In genomic region chr10:43294241-43294658, GRCh38 we compare ENCODE assay signal across 15 cellular contexts. TPM values are rescaled to one million over a fixed set of nuclear protein-coding genes. Genes with fewer than 3 reads are reported as not detected.
DNase-seq lines count a peak whose midpoint lies in the region; ATAC-seq lines count a peak whose summit lies in the region.
"Had no signal": no experiment of that assay in that cellular context is flagged by ENCODE, and none has a peak within 500 bp of the region (broad histone marks: within the 10 kb centered on the region; RNA-seq: fewer than 3 reads in every experiment).

No MANE protein-coding gene starts in this region.

- WGBS in right cardiac atrium, result 62% methylated on average over 7 of the region's 7 CpGs

- H3K27me3 Mint-ChIP-seq in activated CD4-positive, alpha-beta memory T cell treated with anti-CD3 and anti-CD28 coated beads for 36 hours, result no peaks in the 10 kb centered on the region
- peaks cover 16% of the 10 kb centered on the region for H3K27me3 Mint-ChIP-seq in stimulated activated naive CD8-positive, alpha-beta T cell treated with anti-CD3 and anti-CD28 coated beads, Interleukin-15, amount 100 ng/mL, for 72 hours

- H3K4me3 Mint-ChIP-seq in activated CD4-positive, alpha-beta memory T cell treated with anti-CD3 and anti-CD28 coated beads for 36 hours, result no peak overlapping the region
- H3K4me3 Mint-ChIP-seq in stimulated activated naive CD8-positive, alpha-beta T cell treated with anti-CD3 and anti-CD28 coated beads, Interleukin-15, amount 100 ng/mL, for 72 hours, result peak overlapping the region in 1 of 2 donors; percentile 69
- H3K4me3 Mint-ChIP-seq: brain had no signal

- peak; percentile 85 for ATAC-seq in stimulated activated naive CD8-positive, alpha-beta T cell treated with anti-CD3 and anti-CD28 coated beads, Interleukin-15, amount 100 ng/mL, for 72 hours
- ATAC-seq in HG03460 (IDR thresholded peaks at IDR 0.05; ENCODE audit: unreplicated experiment) (no peak), right cardiac atrium (no peak)

- no peak overlapping the region for H3K4me3 ChIP-seq in right cardiac atrium (ENCODE audit: low read length)
- H3K4me3 ChIP-seq: dorsolateral prefrontal cortex, thoracic aorta had no signal

- H3K27ac Mint-ChIP-seq in activated CD4-positive, alpha-beta memory T cell treated with anti-CD3 and anti-CD28 coated beads for 36 hours, result no peak overlapping the region
- no peak overlapping the region for H3K27ac Mint-ChIP-seq in stimulated activated naive CD8-positive, alpha-beta T cell treated with anti-CD3 and anti-CD28 coated beads, Interleukin-15, amount 100 ng/mL, for 72 hours
- H3K27ac Mint-ChIP-seq: brain had no signal

- no peaks in the 10 kb centered on the region for H3K9me3 ChIP-seq in right cardiac atrium (ENCODE audit: control insufficient read depth, low read length)
- H3K9me3 ChIP-seq: thoracic aorta had no signal

- no peak overlapping the region for H3K27ac ChIP-seq in right cardiac atrium (ENCODE audit: low read length)
- H3K27ac ChIP-seq: dorsolateral prefrontal cortex, thoracic aorta had no signal

- H3K27me3 ChIP-seq in right cardiac atrium (ENCODE audit: control insufficient read depth, insufficient read depth), result no peaks in the 10 kb centered on the region
- H3K27me3 ChIP-seq: dorsolateral prefrontal cortex had no signal

- CTCF ChIA-PET in activated CD4-positive, alpha-beta memory T cell treated with anti-CD3 and anti-CD28 coated beads for 36 hours (lab: Charles Lee), result interaction anchor here (1.2 to 5.0 kb wide), 5 partner anchors 11 to 140 kb away, joined by 3 to 130 read pairs (median 6); no protein-coding TSS in a partner anchor

- intact Hi-C loops in activated CD4-positive, alpha-beta memory T cell treated with anti-CD3 and anti-CD28 coated beads for 36 hours (cut with micrococcal nuclease), result no loop called here
- intact Hi-C loops in right cardiac atrium (cut with DNase I), result loop anchor here (5.0 to 10.0 kb wide), 3 partner anchors 51 to 171 kb away; no protein-coding TSS in a partner anchor

- peaks cover 3% of the 10 kb centered on the region for H3K9me3 Mint-ChIP-seq in activated CD4-positive, alpha-beta memory T cell treated with anti-CD3 and anti-CD28 coated beads for 36 hours
- H3K9me3 Mint-ChIP-seq in stimulated activated naive CD8-positive, alpha-beta T cell treated with anti-CD3 and anti-CD28 coated beads, Interleukin-15, amount 100 ng/mL, for 72 hours, result no peaks in the 10 kb centered on the region

- H3K4me1 Mint-ChIP-seq in activated CD4-positive, alpha-beta memory T cell treated with anti-CD3 and anti-CD28 coated beads for 36 hours (ENCODE audit: low read depth), result peaks cover 50% of the 10 kb centered on the region
- peaks cover 51% of the 10 kb centered on the region for H3K4me1 Mint-ChIP-seq in stimulated activated naive CD8-positive, alpha-beta T cell treated with anti-CD3 and anti-CD28 coated beads, Interleukin-15, amount 100 ng/mL, for 72 hours

- POLR2A ChIA-PET in activated CD4-positive, alpha-beta memory T cell treated with anti-CD3 and anti-CD28 coated beads for 36 hours (lab: Charles Lee), result interaction anchor here (1.5 kb wide), 1 partner anchor 11 kb away, joined by 3 read pairs; no protein-coding TSS in a partner anchor

- H3K4me1 ChIP-seq in right cardiac atrium (ENCODE audit: control insufficient read depth, insufficient read depth, low read length), result no peaks in the 10 kb centered on the region

- no peaks in the 10 kb centered on the region for H3K36me3 Mint-ChIP-seq in activated CD4-positive, alpha-beta memory T cell treated with anti-CD3 and anti-CD28 coated beads for 36 hours
- H3K36me3 Mint-ChIP-seq: brain had no signal

- DNase-seq in activated naive CD4-positive, alpha-beta T cell treated with Interleukin-2 at 50 U/mL for 16 hours, result peak; percentile 55
- no peak for DNase-seq in activated naive CD4-positive, alpha-beta T cell (lab: John Stamatoyannopoulos, UW)
- peak; percentile 69 for DNase-seq in activated CD4-positive, alpha-beta memory T cell treated with anti-CD3 and anti-CD28 coated beads for 36 hours
- peak; percentile 71 for DNase-seq in central memory CD4-positive, alpha-beta T cell
- peak; percentile 38 to 68 for DNase-seq in stimulated activated naive CD8-positive, alpha-beta T cell treated with anti-CD3 and anti-CD28 coated beads, Interleukin-15, amount 100 ng/mL, for 72 hours
- no peak for DNase-seq in NCI-H1417 treated with DMSO at 0.1 percent for 48 hours (lab: John Stamatoyannopoulos, UW)
- DNase-seq in right cardiac atrium, result no peak
- DNase-seq: ACHN, dorsolateral prefrontal cortex, NCI-H2171, SHP77, small intestine had no signal

RNA-seq across cellular contexts. Expression of gene RASGEF1A, which starts 27.4 kb away (rescaled TPM):
- total RNA-seq in activated CD4-positive, alpha-beta memory T cell treated with anti-CD3 and anti-CD28 coated beads for 36 hours, result 1 to 10 TPM; 1.2 to 1.9 TPM
- 1 to 10 TPM; 2.0 to 3.4 (median 3.0) TPM for total RNA-seq in right cardiac atrium
- polyA plus RNA-seq in right cardiac atrium, result 1.6 TPM
- total RNA-seq: thoracic aorta had no signal

Comparison
In these comparisons a context has a peak if more than half of its experiments do, and no peak if none do; other contexts are left out.
1. DNase-seq: peak in activated naive CD4-positive, alpha-beta T cell treated with Interleukin-2 at 50 U/mL for 16 hours (single experiment), activated CD4-positive, alpha-beta memory T cell treated with anti-CD3 and anti-CD28 coated beads for 36 hours (single experiment), central memory CD4-positive, alpha-beta T cell (single experiment) and stimulated activated naive CD8-positive, alpha-beta T cell treated with anti-CD3 and anti-CD28 coated beads, Interleukin-15, amount 100 ng/mL, for 72 hours (2 of 2); none in activated naive CD4-positive, alpha-beta T cell (0 of 4), NCI-H1417 treated with DMSO at 0.1 percent for 48 hours (single experiment) and right cardiac atrium (0 of 3).